Comparison of ENCODE assay signal across 26 cellular contexts in genomic region chr14:77657244-77657643, GRCh38. TPM values are rescaled to one million over a fixed set of nuclear protein-coding genes. Genes with fewer than 3 reads are reported as not detected.
DNase-seq lines count a peak whose midpoint lies in the region; ATAC-seq and TF ChIP-seq lines count a peak whose summit lies in the region.
"Had no signal": no experiment of that assay in that cellular context is flagged by ENCODE, and none has a peak within 500 bp of the region (broad histone marks: within the 10 kb centered on the region; RNA-seq: fewer than 3 reads in every experiment).

No MANE protein-coding gene starts in this region.

- H3K27ac ChIP-seq in liver (ENCODE audit: low read depth in 1 of 2, low read length in 2 of 2) = no peak overlapping the region
- peak overlapping the region in 1 of 4 donors; percentile 60 for H3K27ac ChIP-seq in tibial nerve
- H3K27ac ChIP-seq: foreskin keratinocyte, prostate gland, SJSA1 had no signal

- no peak for TF ChIP-seq POLR2A in tibial nerve (IDR thresholded peaks at IDR 0.05)

- no peak for ATAC-seq in HG03571 (IDR thresholded peaks at IDR 0.05; ENCODE audit: unreplicated experiment)
- ATAC-seq: activated T-helper 17 cell treated with anti-CD3 and anti-CD28 coated beads, Interleukin-2, amount 50 U/mL, for 72 hours; esophagus mucosa; foreskin keratinocyte; GM23338 had no signal

- no peak overlapping the region for H3K4me3 ChIP-seq in liver (ENCODE audit: low read depth in 1 of 3, low read length in 3 of 3)
- no peak overlapping the region for H3K4me3 ChIP-seq in tibial nerve
- H3K4me3 ChIP-seq: GM23338, prostate gland, SJSA1, skin epidermis had no signal

- WGBS in liver = 64% methylated on average over 5 of the region's 5 CpGs
- WGBS in tibial nerve, 2 donors = 60 to 62% methylated on average over 5 of the region's 5 CpGs

- in situ Hi-C loops in KBM-7 (cut with MboI; ENCODE audit: low pct_unique_long_range_greater_than_20kb, low sequenced_read_pairs) = no loop called here

- TF ChIP-seq EP300 in tibial nerve (IDR thresholded peaks at IDR 0.05) = peak; percentile 76 to 83

- TF ChIP-seq RAD21 in liver (IDR thresholded peaks at IDR 0.05) = no peak

- no peak overlapping the region for H3K9ac ChIP-seq in liver (ENCODE audit: low read depth in 1 of 2, low read length in 2 of 2)

- H3K4me1 ChIP-seq in liver (ENCODE audit: control insufficient read depth in 4 of 4, insufficient read depth in 4 of 4, low read length in 3 of 4) (peaks cover 0 to 8% (median 2%) of the 10 kb centered on the region in 4 donors), tibial nerve (no peaks in the 10 kb centered on the region)
- H3K4me1 ChIP-seq: foreskin keratinocyte, prostate gland, SJSA1 had no signal

- H3K36me3 ChIP-seq in liver (ENCODE audit: control insufficient read depth in 4 of 4, insufficient read depth in 3 of 4, low read depth in 1 of 4, low read length in 3 of 4) = no peaks in the 10 kb centered on the region
- H3K36me3 ChIP-seq in tibial nerve = no peaks in the 10 kb centered on the region
- H3K36me3 ChIP-seq: prostate gland, SJSA1 had no signal

- H3K27me3 ChIP-seq in liver (ENCODE audit: control insufficient read depth in 4 of 4, insufficient read depth in 4 of 4, low read length in 3 of 4) = no peaks in the 10 kb centered on the region
- no peaks in the 10 kb centered on the region for H3K27me3 ChIP-seq in tibial nerve
- H3K27me3 ChIP-seq: foreskin keratinocyte, SJSA1 had no signal

- TF ChIP-seq CTCF in liver (IDR thresholded peaks at IDR 0.05; ENCODE audit: low read depth, low read length, missing input control) (no peak), tibial nerve (IDR thresholded peaks at IDR 0.05) (no peak)

- H3K9me3 ChIP-seq in liver (ENCODE audit: control insufficient read depth in 4 of 4, low read length in 3 of 4) = no peaks in the 10 kb centered on the region
- H3K9me3 ChIP-seq in tibial nerve = no peaks in the 10 kb centered on the region
- H3K9me3 ChIP-seq: prostate gland, SJSA1 had no signal

- DNase-seq in KBM-7 (peak; percentile 39), UCSD-AML1 (lab: John Stamatoyannopoulos, UW; ENCODE audit: unreplicated experiment) (peak; percentile 24), tibial nerve (ENCODE audit: low spot score in 2 of 2) (no peak), COLO829 (ENCODE audit: low spot score) (no peak), GF-D8 (lab: John Stamatoyannopoulos, UW) (no peak)
- DNase-seq: activated CD4-positive, alpha-beta memory T cell treated with anti-CD3 and anti-CD28 coated beads, Interleukin-2, amount 10 ng/mL, durations not matched to agents 7 days and 5 days; activated CD4-positive, CD25-positive, alpha-beta regulatory T cell treated with anti-CD3 and anti-CD28 coated beads, Interleukin-2, amount 50 U/mL, for 72 hours; activated naive CD4-positive, alpha-beta T cell treated with anti-CD3 and anti-CD28 coated beads, Interleukin-2, amount 50 U/mL, for 16 hours; amniotic stem cell; CD4-positive, CD25-positive, alpha-beta regulatory T cell; effector memory CD4-positive, alpha-beta T cell; EL; foreskin keratinocyte; mesendoderm; NCI-H1105 treated with DMSO at 0.1 percent for 48 hours; NCI-H2029; NCI-H524 treated with DMSO at 0.1 percent for 48 hours; stimulated activated CD4-positive, alpha-beta T cell treated with anti-CD3 and anti-CD28 coated beads, Interleukin-2, amount 100 ng/mL, for 24 hours had no signal

TF ChIP-seq in liver, 16 proteins besides CTCF, POLR2A, EP300 and RAD21:
- peak in 1 of 2 donors; percentile 69 for TF ChIP-seq GABPA (IDR thresholded peaks at IDR 0.05 in 1 of 2, conservative IDR thresholded peaks at IDR 0.05 in 1 of 2)
- TF ChIP-seq NR2F2 (IDR thresholded peaks at IDR 0.05) = peak; percentile 74
- TF ChIP-seq MAX (IDR thresholded peaks at IDR 0.05) = peak; percentile 58
- peak in 1 of 2 donors; percentile 66 for TF ChIP-seq EGR1 (IDR thresholded peaks at IDR 0.05; ENCODE audit: low read depth in 2 of 2)
- no peak for TF ChIP-seq RXRA (IDR thresholded peaks at IDR 0.05)
- TF ChIP-seq SP1 (IDR thresholded peaks at IDR 0.05) = peak; percentile 32
- no peak for TF ChIP-seq HNF4A (conservative IDR thresholded peaks at IDR 0.05)

RNA-seq across cellular contexts. Expression of gene SPTLC2, which starts 40.8 kb away (rescaled TPM):
- 10 to 100 TPM; 15.1 to 19.2 TPM for total RNA-seq in liver
- polyA plus RNA-seq in liver = 1 to 10 TPM; 3.9 to 4.6 TPM
- total RNA-seq in tibial nerve = 10 to 100 TPM; 25.5 to 45.2 (median 29.7) TPM

RNA-seq across cellular contexts. Expression of gene ALKBH1, which starts 50.6 kb away (rescaled TPM):
- total RNA-seq in liver (1 to 10 TPM; 5.1 to 6.1 TPM), tibial nerve (10 to 100 TPM in 3 of 4 donors, 1 to 10 TPM in 1; 9.6 to 17.0 (median 13.1) TPM)
- 1 to 10 TPM; 4.2 to 4.9 TPM for polyA plus RNA-seq in liver

RNA-seq across cellular contexts. Expression of gene SLIRP, which starts 50.7 kb away (rescaled TPM):
- total RNA-seq in liver (10 to 100 TPM; 91.1 to 97.3 TPM), tibial nerve (100 to 1,000 TPM; 156 to 262 (median 218) TPM)
- polyA plus RNA-seq in liver = 100 to 1,000 TPM; 145 to 294 TPM

Comparison
In these comparisons a context has a peak if more than half of its experiments do, and no peak if none do; other contexts are left out.
1. DNase-seq: peak in KBM-7 (single experiment) and UCSD-AML1 (single experiment); none in tibial nerve (0 of 2), COLO829 (single experiment) and GF-D8 (single experiment).